9 cellular contexts compared by ENCODE assay signal in genomic region chr13:111183959-111184684, GRCh38.
DNase-seq lines count a peak whose midpoint lies in the region; ATAC-seq and TF ChIP-seq lines count a peak whose summit lies in the region.
"Had no signal": no experiment of that assay in that cellular context is flagged by ENCODE, and none has a peak within 500 bp of the region (broad histone marks: within the 10 kb centered on the region; RNA-seq: fewer than 3 reads in every experiment).

No MANE protein-coding gene starts in this region.

- in situ Hi-C loops in GM23248 (cut with MboI), result no loop called here

- H3K27ac Mint-ChIP-seq in activated naive CD4-positive, alpha-beta T cell treated with anti-CD3 and anti-CD28 coated beads, Interleukin-2, amount 50 U/mL, for 24 hours, result peak overlapping the region; percentile 96
- H3K27ac Mint-ChIP-seq in T-cell, result peak overlapping the region; percentile 94 to 95

- no peak overlapping the region for H3K4me3 ChIP-seq in right cardiac atrium (ENCODE audit: low read length)
- H3K4me3 ChIP-seq in uterus, result no peak overlapping the region
- no peak overlapping the region for H3K4me3 ChIP-seq in GM23248

- H3K9me2 ChIP-seq in GM23248 (ENCODE audit: insufficient read depth), result no peaks in the 10 kb centered on the region

- no peaks in the 10 kb centered on the region for H3F3A ChIP-seq in GM23248 (ENCODE audit: insufficient read depth)

- H3K9me3 ChIP-seq in right cardiac atrium (ENCODE audit: control insufficient read depth, low read length) (no peaks in the 10 kb centered on the region), uterus (no peaks in the 10 kb centered on the region), GM23248 (ENCODE audit: low read depth) (no peaks in the 10 kb centered on the region)

- H3K27me3 ChIP-seq in right cardiac atrium (ENCODE audit: control insufficient read depth, insufficient read depth) (no peaks in the 10 kb centered on the region), uterus (no peaks in the 10 kb centered on the region), GM23248 (replicated peaks; ENCODE audit: insufficient read depth) (no peaks in the 10 kb centered on the region)

- no peaks in the 10 kb centered on the region for H3K27me3 Mint-ChIP-seq in activated naive CD4-positive, alpha-beta T cell treated with anti-CD3 and anti-CD28 coated beads, Interleukin-2, amount 50 U/mL, for 24 hours
- H3K27me3 Mint-ChIP-seq in T-cell, result no peaks in the 10 kb centered on the region

- H3K4me1 ChIP-seq in right cardiac atrium (ENCODE audit: control insufficient read depth, insufficient read depth, low read length) (peaks cover 35% of the 10 kb centered on the region), uterus (peaks cover 0 to 5% of the 10 kb centered on the region in 2 donors), GM23248 (ENCODE audit: insufficient read depth) (no peaks in the 10 kb centered on the region)

- ATAC-seq in T-cell (replicated peaks in 1 of 4) (peak; percentile 7 to 31 (median 16)), right cardiac atrium (peak in 1 of 2 donors; percentile 17), HG03342 (IDR thresholded peaks at IDR 0.05; ENCODE audit: unreplicated experiment) (no peak)

- POLR2A ChIA-PET in T-cell (lab: Charles Lee), result no interaction called here

- peaks cover 98% of the 10 kb centered on the region for H3K4me1 Mint-ChIP-seq in activated naive CD4-positive, alpha-beta T cell treated with anti-CD3 and anti-CD28 coated beads, Interleukin-2, amount 50 U/mL, for 24 hours
- peaks cover 99 to 100% (median 100%) of the 10 kb centered on the region in 3 donors for H3K4me1 Mint-ChIP-seq in T-cell

- H3K79me2 ChIP-seq in GM23248 (ENCODE audit: insufficient read depth), result peaks cover 100% of the 10 kb centered on the region

- H4K20me1 ChIP-seq in GM23248 (ENCODE audit: insufficient read depth), result peaks cover 29% of the 10 kb centered on the region

- H3K4me3 Mint-ChIP-seq in activated naive CD4-positive, alpha-beta T cell treated with anti-CD3 and anti-CD28 coated beads, Interleukin-2, amount 50 U/mL, for 24 hours, result peak overlapping the region; percentile 75
- peak overlapping the region; percentile 71 to 72 (median 71) for H3K4me3 Mint-ChIP-seq in T-cell

- no peaks in the 10 kb centered on the region for H3K9me3 Mint-ChIP-seq in activated naive CD4-positive, alpha-beta T cell treated with anti-CD3 and anti-CD28 coated beads, Interleukin-2, amount 50 U/mL, for 24 hours
- peaks cover 0 to 4% (median 0%) of the 10 kb centered on the region in 3 donors for H3K9me3 Mint-ChIP-seq in T-cell

- H3K27ac ChIP-seq in right cardiac atrium (ENCODE audit: low read length), result no peak overlapping the region
- peak overlapping the region; percentile 23 to 44 for H3K27ac ChIP-seq in uterus
- no peak overlapping the region for H3K27ac ChIP-seq in GM23248

- no peak overlapping the region for H2AFZ ChIP-seq in GM23248

- CTCF ChIA-PET in T-cell (lab: Charles Lee), result interaction anchor here (0.7 to 1.5 kb wide), 2 partner anchors 24 to 27 kb away, joined by 3 to 4 read pairs; no protein-coding TSS in a partner anchor

- peaks cover 2% of the 10 kb centered on the region for H3K36me3 Mint-ChIP-seq in activated naive CD4-positive, alpha-beta T cell treated with anti-CD3 and anti-CD28 coated beads, Interleukin-2, amount 50 U/mL, for 24 hours
- peaks cover 13% of the 10 kb centered on the region for H3K36me3 Mint-ChIP-seq in T-cell

- TF ChIP-seq POLR2A in uterus (IDR thresholded peaks at IDR 0.05), result no peak

- H3K36me3 ChIP-seq in uterus (no peaks in the 10 kb centered on the region), GM23248 (ENCODE audit: low read depth) (no peaks in the 10 kb centered on the region)

- TF ChIP-seq CTCF in uterus (IDR thresholded peaks at IDR 0.05), result no peak

- no peak for DNase-seq in activated naive CD4-positive, alpha-beta T cell treated with anti-CD3 and anti-CD28 coated beads, Interleukin-2, amount 50 U/mL, for 16 hours
- DNase-seq in T-cell (peak in 15 of 34 experiments; percentile 14 to 49 (median 31)), right cardiac atrium (peak in 2 of 3 donors; percentile 69 to 75), uterus (no peak), mucosa of gallbladder (ENCODE audit: low spot score) (no peak), GM23248 (no peak)
- DNase-seq: NCI-H226 had no signal

- intact Hi-C loops in right cardiac atrium (cut with DNase I), result no loop called here
- intact Hi-C loops in uterus (cut with DNase I; ENCODE audit: low total_unique reads), result no loop called here

- H3K9ac ChIP-seq in GM23248, result no peak overlapping the region

- no peak overlapping the region for H3K4me2 ChIP-seq in GM23248 (ENCODE audit: unreplicated experiment)

- 69% methylated on average over 13 of the region's 13 CpGs for WGBS in right cardiac atrium
- 74 to 79% methylated on average over 13 of the region's 13 CpGs for WGBS in GM23248 (ENCODE audit: low coverage in 1 of 2, low lambda C conversion rate in 2 of 2, missing lambda C conversion rate in 2 of 2), 2 experiments

Comparison
In these comparisons a context has a peak if more than half of its experiments do, and no peak if none do; other contexts are left out.
1. DNase-seq: peak in right cardiac atrium (2 of 3); none in activated naive CD4-positive, alpha-beta T cell treated with anti-CD3 and anti-CD28 coated beads, Interleukin-2, amount 50 U/mL, for 16 hours (single experiment), uterus (0 of 2), mucosa of gallbladder (single experiment) and GM23248 (single experiment).
2. H3K27ac ChIP-seq: peak in uterus (2 of 2); none in right cardiac atrium (single experiment) and GM23248 (single experiment).